ENCODE assay signal across 25 cellular contexts in genomic region chr22:20542736-20543135, GRCh38. TPM values are rescaled to one million over a fixed set of nuclear protein-coding genes. Genes with fewer than 3 reads are reported as not detected.
DNase-seq lines count a peak whose midpoint lies in the region; ATAC-seq and TF ChIP-seq lines count a peak whose summit lies in the region.
"Had no signal": no experiment of that assay in that cellular context is flagged by ENCODE, and none has a peak within 500 bp of the region (broad histone marks: within the 10 kb centered on the region; RNA-seq: fewer than 3 reads in every experiment).

No MANE protein-coding gene starts in this region.

- H3K27ac Mint-ChIP-seq in activated CD4-positive, alpha-beta T cell treated with anti-CD3 and anti-CD28 coated beads, Interleukin-2, amount 10 ng/mL, durations not matched to agents 7 days and 5 days: peak overlapping the region; percentile 14
- H3K27ac Mint-ChIP-seq in CD8-positive, alpha-beta memory T cell: peak overlapping the region in 7 of 8 donors; percentile 36 to 90 (median 79)
- peak overlapping the region; percentile 25 for H3K27ac Mint-ChIP-seq in activated CD8-positive, alpha-beta T cell treated with anti-CD3 and anti-CD28 coated beads for 36 hours
- H3K27ac Mint-ChIP-seq in naive thymus-derived CD4-positive, alpha-beta T cell: peak overlapping the region; percentile 25 to 99 (median 97)
- H3K27ac Mint-ChIP-seq: B cell, memory B cell had no signal

- H3K9me3 Mint-ChIP-seq in activated CD4-positive, alpha-beta T cell treated with anti-CD3 and anti-CD28 coated beads, Interleukin-2, amount 10 ng/mL, durations not matched to agents 7 days and 5 days: no peaks in the 10 kb centered on the region
- no peaks in the 10 kb centered on the region for H3K9me3 Mint-ChIP-seq in CD8-positive, alpha-beta memory T cell
- H3K9me3 Mint-ChIP-seq in activated CD8-positive, alpha-beta T cell treated with anti-CD3 and anti-CD28 coated beads for 36 hours: no peaks in the 10 kb centered on the region
- H3K9me3 Mint-ChIP-seq in naive thymus-derived CD4-positive, alpha-beta T cell: peaks cover 0 to 2% (median 0%) of the 10 kb centered on the region in 11 donors
- H3K9me3 Mint-ChIP-seq: memory B cell had no signal

- POLR2A ChIA-PET in activated CD4-positive, alpha-beta T cell treated with anti-CD3 and anti-CD28 coated beads, Interleukin-2, amount 10 ng/mL, durations not matched to agents 7 days and 5 days (lab: Charles Lee): no interaction called here
- POLR2A ChIA-PET in CD8-positive, alpha-beta memory T cell (lab: Charles Lee): interaction anchor here (1.1 kb wide), 1 partner anchor 8 kb away, joined by 3 read pairs; no protein-coding TSS in a partner anchor
- POLR2A ChIA-PET in activated CD8-positive, alpha-beta T cell treated with anti-CD3 and anti-CD28 coated beads for 36 hours (lab: Charles Lee): interaction anchor here (1.3 kb wide), 1 partner anchor 35 kb away, joined by 4 read pairs; the partner anchor contains the start of gene MED15
- POLR2A ChIA-PET in naive thymus-derived CD4-positive, alpha-beta T cell (lab: Charles Lee): interaction anchor here (1.0 to 25.8 kb wide), 3 partner anchors 18 to 22 kb away, joined by 3 to 738 read pairs (median 4); no protein-coding TSS in a partner anchor
- POLR2A ChIA-PET in HEK293T (lab: Yijun Ruan, JAX): no interaction called here

- no peak for ATAC-seq in activated CD8-positive, alpha-beta T cell treated with anti-CD3 and anti-CD28 coated beads for 36 hours
- ATAC-seq in naive thymus-derived CD4-positive, alpha-beta T cell: no peak
- ATAC-seq in HG02938 (IDR thresholded peaks at IDR 0.05; ENCODE audit: unreplicated experiment): no peak
- ATAC-seq: heart right ventricle had no signal

- H3K4me3 ChIP-seq in CD8-positive, alpha-beta memory T cell (ENCODE audit: low read length): no peak overlapping the region
- no peak overlapping the region for H3K4me3 ChIP-seq in naive thymus-derived CD4-positive, alpha-beta T cell (ENCODE audit: low read length)
- H3K4me3 ChIP-seq: dorsolateral prefrontal cortex, heart right ventricle, upper lobe of left lung had no signal

- peaks cover 41% of the 10 kb centered on the region for H3K4me1 Mint-ChIP-seq in activated CD4-positive, alpha-beta T cell treated with anti-CD3 and anti-CD28 coated beads, Interleukin-2, amount 10 ng/mL, durations not matched to agents 7 days and 5 days
- H3K4me1 Mint-ChIP-seq in CD8-positive, alpha-beta memory T cell: peaks cover 38 to 56% (median 48%) of the 10 kb centered on the region in 3 donors
- peaks cover 35% of the 10 kb centered on the region for H3K4me1 Mint-ChIP-seq in activated CD8-positive, alpha-beta T cell treated with anti-CD3 and anti-CD28 coated beads for 36 hours (ENCODE audit: low read depth)
- peaks cover 20 to 64% (median 51%) of the 10 kb centered on the region in 7 donors for H3K4me1 Mint-ChIP-seq in naive thymus-derived CD4-positive, alpha-beta T cell

- peaks cover 78% of the 10 kb centered on the region for H3K36me3 Mint-ChIP-seq in activated CD4-positive, alpha-beta T cell treated with anti-CD3 and anti-CD28 coated beads, Interleukin-2, amount 10 ng/mL, durations not matched to agents 7 days and 5 days (ENCODE audit: low read depth)
- peaks cover 4 to 69% (median 10%) of the 10 kb centered on the region in 3 donors for H3K36me3 Mint-ChIP-seq in CD8-positive, alpha-beta memory T cell
- peaks cover 58% of the 10 kb centered on the region for H3K36me3 Mint-ChIP-seq in activated CD8-positive, alpha-beta T cell treated with anti-CD3 and anti-CD28 coated beads for 36 hours (ENCODE audit: low read depth)
- H3K36me3 Mint-ChIP-seq in naive thymus-derived CD4-positive, alpha-beta T cell: peaks cover 0 to 63% (median 38%) of the 10 kb centered on the region in 5 donors

- no peak for TF ChIP-seq CTCF in activated CD8-positive, alpha-beta T cell treated with anti-CD3 and anti-CD28 coated beads for 36 hours (IDR thresholded peaks at IDR 0.05)

- no peaks in the 10 kb centered on the region for H3K9me3 ChIP-seq in CD8-positive, alpha-beta memory T cell (ENCODE audit: low read length)
- H3K9me3 ChIP-seq in naive thymus-derived CD4-positive, alpha-beta T cell (ENCODE audit: control insufficient read depth in 2 of 3, low read length in 3 of 3): no peaks in the 10 kb centered on the region
- H3K9me3 ChIP-seq: Caco-2, heart right ventricle, upper lobe of left lung had no signal

- H3K4me1 ChIP-seq in CD8-positive, alpha-beta memory T cell (ENCODE audit: insufficient read depth, low read length): peaks cover 33% of the 10 kb centered on the region
- H3K4me1 ChIP-seq in naive thymus-derived CD4-positive, alpha-beta T cell (ENCODE audit: control insufficient read depth in 2 of 2, insufficient read depth in 2 of 2, low read length in 2 of 2): peaks cover 12 to 35% of the 10 kb centered on the region in 2 donors

- H3K4me3 Mint-ChIP-seq in activated CD4-positive, alpha-beta T cell treated with anti-CD3 and anti-CD28 coated beads, Interleukin-2, amount 10 ng/mL, durations not matched to agents 7 days and 5 days: no peak overlapping the region
- H3K4me3 Mint-ChIP-seq in CD8-positive, alpha-beta memory T cell: no peak overlapping the region
- H3K4me3 Mint-ChIP-seq in activated CD8-positive, alpha-beta T cell treated with anti-CD3 and anti-CD28 coated beads for 36 hours: no peak overlapping the region
- H3K4me3 Mint-ChIP-seq in naive thymus-derived CD4-positive, alpha-beta T cell: peak overlapping the region in 4 of 10 donors; percentile 2 to 36 (median 18)
- H3K4me3 Mint-ChIP-seq: B cell, memory B cell had no signal

- CTCF ChIA-PET in activated CD4-positive, alpha-beta T cell treated with anti-CD3 and anti-CD28 coated beads, Interleukin-2, amount 10 ng/mL, durations not matched to agents 7 days and 5 days (lab: Charles Lee): interaction anchor here (1.1 to 1.7 kb wide), 2 partner anchors 22 to 124 kb away, joined by 4 read pairs; no protein-coding TSS in a partner anchor
- CTCF ChIA-PET in CD8-positive, alpha-beta memory T cell (lab: Charles Lee): interaction anchor here (19.1 kb wide), 1 partner anchor 24 kb away, joined by 389 read pairs; no protein-coding TSS in a partner anchor
- CTCF ChIA-PET in activated CD8-positive, alpha-beta T cell treated with anti-CD3 and anti-CD28 coated beads for 36 hours (lab: Charles Lee): interaction anchor here (1.6 kb wide), 2 partner anchors 21 to 29 kb away, joined by 4 to 11 read pairs; no protein-coding TSS in a partner anchor
- CTCF ChIA-PET in naive thymus-derived CD4-positive, alpha-beta T cell (lab: Charles Lee): interaction anchor here (0.7 to 1.1 kb wide), 3 partner anchors 9 to 691 kb away, joined by 3 to 5 read pairs (median 3); no protein-coding TSS in a partner anchor
- CTCF ChIA-PET in HEK293T (lab: Yijun Ruan, JAX): interaction anchor here (1.3 kb wide), 1 partner anchor 22 kb away, joined by 5 read pairs; no protein-coding TSS in a partner anchor

- no peaks in the 10 kb centered on the region for H3K27me3 Mint-ChIP-seq in activated CD4-positive, alpha-beta T cell treated with anti-CD3 and anti-CD28 coated beads, Interleukin-2, amount 10 ng/mL, durations not matched to agents 7 days and 5 days
- no peaks in the 10 kb centered on the region for H3K27me3 Mint-ChIP-seq in CD8-positive, alpha-beta memory T cell
- no peaks in the 10 kb centered on the region for H3K27me3 Mint-ChIP-seq in activated CD8-positive, alpha-beta T cell treated with anti-CD3 and anti-CD28 coated beads for 36 hours
- H3K27me3 Mint-ChIP-seq in naive thymus-derived CD4-positive, alpha-beta T cell: no peaks in the 10 kb centered on the region
- H3K27me3 Mint-ChIP-seq: B cell, memory B cell had no signal

- no peak for DNase-seq in activated CD4-positive, alpha-beta T cell treated with anti-CD3 and anti-CD28 coated beads, Interleukin-2, amount 10 ng/mL, durations not matched to agents 7 days and 5 days
- DNase-seq in activated CD4-positive, alpha-beta T cell treated with anti-CD3 and anti-CD28 coated beads, Interleukin-2, amount 50 U/mL, for 48 hours: no peak
- no peak for DNase-seq in CD8-positive, alpha-beta memory T cell
- DNase-seq in activated CD8-positive, alpha-beta T cell treated with anti-CD3 and anti-CD28 coated beads for 36 hours: no peak
- no peak for DNase-seq in naive thymus-derived CD4-positive, alpha-beta T cell
- no peak for DNase-seq in pons (ENCODE audit: low spot score)
- no peak for DNase-seq in HEK293T (ENCODE audit: extremely low spot score)
- DNase-seq: activated effector memory CD4-positive, alpha-beta T cell treated with anti-CD3 and anti-CD28 coated beads, Interleukin-2, amount 50 U/mL, for 16 hours; Caco-2; central memory CD4-positive, alpha-beta T cell; DMS79; heart right ventricle; KG1; NCI-H1436; occipital lobe; OCI-M1; Right ventricle myocardium superior; small intestine; stimulated activated CD4-positive, alpha-beta T cell treated with anti-CD3 and anti-CD28 coated beads, Interleukin-1b, Interleukin-23, amount 100 ng/mL, for 48 hours; substantia nigra; upper lobe of left lung had no signal

- peaks cover 17% of the 10 kb centered on the region for H3K36me3 ChIP-seq in CD8-positive, alpha-beta memory T cell (ENCODE audit: insufficient read depth, low read length)
- peaks cover 0 to 30% (median 11%) of the 10 kb centered on the region in 3 experiments for H3K36me3 ChIP-seq in naive thymus-derived CD4-positive, alpha-beta T cell (ENCODE audit: control insufficient read depth in 2 of 3, insufficient read depth in 3 of 3, low read length in 3 of 3)

- no peaks in the 10 kb centered on the region for H3K27me3 ChIP-seq in CD8-positive, alpha-beta memory T cell (ENCODE audit: insufficient read depth, low read length, poor library complexity, severe bottlenecking)
- H3K27me3 ChIP-seq in naive thymus-derived CD4-positive, alpha-beta T cell (ENCODE audit: control insufficient read depth in 2 of 2, insufficient read depth in 2 of 2, low read length in 2 of 2): no peaks in the 10 kb centered on the region
- H3K27me3 ChIP-seq: dorsolateral prefrontal cortex, heart right ventricle, upper lobe of left lung had no signal

- H3K27ac ChIP-seq in CD8-positive, alpha-beta memory T cell (ENCODE audit: low read depth, low read length): no peak overlapping the region
- H3K27ac ChIP-seq in naive thymus-derived CD4-positive, alpha-beta T cell (ENCODE audit: low read depth, low read length): peak overlapping the region; percentile 62
- H3K27ac ChIP-seq: dorsolateral prefrontal cortex, heart right ventricle, upper lobe of left lung had no signal

- intact Hi-C loops in activated CD8-positive, alpha-beta T cell treated with anti-CD3 and anti-CD28 coated beads for 36 hours (cut with micrococcal nuclease): no loop called here
- intact Hi-C loops in naive thymus-derived CD4-positive, alpha-beta T cell (cut with micrococcal nuclease): no loop called here

RNA-seq across cellular contexts. Expression of gene MED15, which starts 35.3 kb away (rescaled TPM):
- 100 to 1,000 TPM; 141 to 182 TPM for total RNA-seq in activated CD4-positive, alpha-beta T cell treated with anti-CD3 and anti-CD28 coated beads, Interleukin-2, amount 10 ng/mL, durations not matched to agents 7 days and 5 days
- 100 to 1,000 TPM in 1 of 2 experiments, 10 to 100 TPM in 1; 98.0 to 106 TPM for total RNA-seq in CD8-positive, alpha-beta memory T cell
- polyA plus RNA-seq in CD8-positive, alpha-beta memory T cell: 120 TPM
- total RNA-seq in activated CD8-positive, alpha-beta T cell treated with anti-CD3 and anti-CD28 coated beads for 36 hours: 100 to 1,000 TPM; 110 to 118 TPM
- total RNA-seq in naive thymus-derived CD4-positive, alpha-beta T cell: 100 to 1,000 TPM; 169 to 235 (median 201) TPM
- polyA plus RNA-seq in naive thymus-derived CD4-positive, alpha-beta T cell: 10 to 100 TPM; 24.3 to 76.6 TPM

RNA-seq across cellular contexts. Expression of gene KLHL22, which starts 47.1 kb away (rescaled TPM):
- total RNA-seq in activated CD4-positive, alpha-beta T cell treated with anti-CD3 and anti-CD28 coated beads, Interleukin-2, amount 10 ng/mL, durations not matched to agents 7 days and 5 days: 10 to 100 TPM; 38.7 to 40.1 TPM
- 10 to 100 TPM; 17.2 to 17.6 TPM for total RNA-seq in CD8-positive, alpha-beta memory T cell
- polyA plus RNA-seq in CD8-positive, alpha-beta memory T cell: 25.4 TPM
- total RNA-seq in activated CD8-positive, alpha-beta T cell treated with anti-CD3 and anti-CD28 coated beads for 36 hours: 10 to 100 TPM; 16.3 to 17.9 TPM
- total RNA-seq in naive thymus-derived CD4-positive, alpha-beta T cell: 10 to 100 TPM; 31.1 to 71.3 (median 42.0) TPM
- polyA plus RNA-seq in naive thymus-derived CD4-positive, alpha-beta T cell: 10 to 100 TPM; 20.6 to 26.2 TPM

Comparison
In these comparisons a context has a peak if more than half of its experiments do, and no peak if none do; other contexts are left out.
1. H3K27ac Mint-ChIP-seq: peak in every context shown above with its lines; median percentile 97 in naive thymus-derived CD4-positive, alpha-beta T cell; 79 in CD8-positive, alpha-beta memory T cell; 25 in activated CD8-positive, alpha-beta T cell treated with anti-CD3 and anti-CD28 coated beads for 36 hours; 14 in activated CD4-positive, alpha-beta T cell treated with anti-CD3 and anti-CD28 coated beads, Interleukin-2, amount 10 ng/mL, durations not matched to agents 7 days and 5 days.
2. POLR2A ChIA-PET loops: an anchor here in CD8-positive, alpha-beta memory T cell (1.1 kb wide), activated CD8-positive, alpha-beta T cell treated with anti-CD3 and anti-CD28 coated beads for 36 hours (1.3 kb wide) and naive thymus-derived CD4-positive, alpha-beta T cell (1.0 to 25.8 kb wide); none called in activated CD4-positive, alpha-beta T cell treated with anti-CD3 and anti-CD28 coated beads, Interleukin-2, amount 10 ng/mL, durations not matched to agents 7 days and 5 days and HEK293T.